31 cellular contexts compared by ENCODE assay signal in the genomic region with DNA sequence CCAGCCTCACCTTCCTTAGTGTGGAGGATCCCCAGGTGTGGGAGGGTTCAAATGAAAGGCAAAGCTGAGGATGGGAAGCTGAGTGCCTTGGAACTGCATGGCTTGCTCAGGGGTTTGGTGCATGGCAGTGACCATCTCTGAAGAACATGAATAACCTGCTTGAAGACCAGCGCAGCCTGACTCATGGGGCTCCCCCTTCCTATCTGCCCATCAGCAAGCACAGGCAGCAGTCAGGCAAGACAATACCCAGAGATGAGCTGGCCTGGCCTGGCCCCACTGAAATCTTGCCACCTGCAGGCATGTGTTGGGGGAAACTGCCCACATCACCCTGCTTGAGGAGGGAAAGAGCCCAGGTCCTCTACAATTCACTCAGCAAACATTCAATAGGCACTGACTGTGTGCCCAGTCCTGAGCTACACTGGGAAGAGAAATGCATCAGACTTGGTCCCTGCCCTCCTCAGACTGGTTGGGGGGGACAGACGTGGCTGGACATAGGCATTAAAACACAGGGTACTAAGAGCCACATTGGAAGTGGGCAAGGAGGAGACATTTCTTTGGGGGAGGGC.
DNase-seq lines count a peak whose midpoint lies in the region; ATAC-seq and TF ChIP-seq lines count a peak whose summit lies in the region.
"Had no signal": no experiment of that assay in that cellular context is flagged by ENCODE, and none has a peak within 500 bp of the region (broad histone marks: within the 10 kb centered on the region; RNA-seq: fewer than 3 reads in every experiment).

No MANE protein-coding gene starts in this region.

- no TSS peak for BruUV-seq in PC-9 (replicated peaks; lab: Mats Ljungman, UMichigan)

- H3K27me3 Mint-ChIP-seq in activated CD4-positive, alpha-beta T cell treated with anti-CD3 and anti-CD28 coated beads, Interleukin-2, amount 10 ng/mL, durations not matched to agents 24 days and 14 days = no peaks in the 10 kb centered on the region
- H3K27me3 Mint-ChIP-seq in activated CD8-positive, alpha-beta T cell treated with anti-CD3 and anti-CD28 coated beads, Interleukin-2, amount 10 ng/mL, durations not matched to agents 7 days and 5 days (ENCODE audit: low read depth) = peaks cover 5% of the 10 kb centered on the region
- H3K27me3 Mint-ChIP-seq: stimulated activated naive CD8-positive, alpha-beta T cell treated with anti-CD3 and anti-CD28 coated beads, Interleukin-15, Interleukin-2, amounts not matched to agents 100 ng/mL and 50 ng/mL, for 24 hours had no signal

- no peaks in the 10 kb centered on the region for H3K9me3 Mint-ChIP-seq in activated CD4-positive, alpha-beta T cell treated with anti-CD3 and anti-CD28 coated beads, Interleukin-2, amount 10 ng/mL, durations not matched to agents 24 days and 14 days
- H3K9me3 Mint-ChIP-seq in activated CD8-positive, alpha-beta T cell treated with anti-CD3 and anti-CD28 coated beads, Interleukin-2, amount 10 ng/mL, durations not matched to agents 7 days and 5 days (ENCODE audit: insufficient read depth) = no peaks in the 10 kb centered on the region
- H3K9me3 Mint-ChIP-seq: activated naive CD8-positive, alpha-beta T cell treated with anti-CD3 and anti-CD28 coated beads, Interleukin-2, amount 10 ng/mL, durations not matched to agents 7 days and 5 days; activated T-cell treated with anti-CD3 and anti-CD28 coated beads, Interleukin-2, amount 50 U/mL, for 4 hours; IgD-negative memory B cell; stimulated activated naive CD8-positive, alpha-beta T cell treated with anti-CD3 and anti-CD28 coated beads, Interleukin-15, Interleukin-2, amounts not matched to agents 100 ng/mL and 50 ng/mL, for 24 hours had no signal

- no peak overlapping the region for H3K4me2 ChIP-seq in PC-9
- H3K4me2 ChIP-seq: smooth muscle cell had no signal

- no peaks in the 10 kb centered on the region for H3K36me3 ChIP-seq in PC-9 (ENCODE audit: low read depth)
- H3K36me3 ChIP-seq: left ventricle myocardium inferior, thoracic aorta had no signal

- peaks cover 5% of the 10 kb centered on the region; the same call in 1 of the 2 replicates for H3K4me1 ChIP-seq in PC-9 (replicated peaks; ENCODE audit: insufficient read depth)
- H3K4me1 ChIP-seq: left ventricle myocardium inferior had no signal

- peak; percentile 6 for DNase-seq in activated CD4-positive, alpha-beta T cell treated with anti-CD3 and anti-CD28 coated beads for 48 hours
- no peak for DNase-seq in activated CD4-positive, alpha-beta T cell treated with anti-CD3 and anti-CD28 coated beads, Interleukin-2, amount 10 ng/mL, durations not matched to agents 24 days and 14 days
- DNase-seq in PC-9 (peak; percentile 28 to 63), epithelial cell of prostate (ENCODE audit: low read depth, low spot score) (peak; percentile 24), renal cortical epithelial cell (ENCODE audit: low read depth) (peak; percentile 17), NCI-H526 (lab: John Stamatoyannopoulos, UW) (no peak), NCI-H345 (lab: John Stamatoyannopoulos, UW) (no peak)
- no peak for DNase-seq in activated CD8-positive, alpha-beta T cell treated with anti-CD3 and anti-CD28 coated beads, Interleukin-2, amount 10 ng/mL, durations not matched to agents 7 days and 5 days
- DNase-seq: 8988T; activated CD4-positive, alpha-beta T cell treated with anti-CD3 and anti-CD28 coated beads for 36 hours; activated gamma-delta T cell treated with Interleukin-2 at 50 U/mL for 16 hours; activated naive CD8-positive, alpha-beta T cell treated with anti-CD3 and anti-CD28 coated beads, Interleukin-2, amount 10 ng/mL, durations not matched to agents 7 days and 5 days; activated T-cell treated with anti-CD3 and anti-CD28 coated beads, Interleukin-2, amount 50 U/mL, for 4 hours; aorta; effector CD4-positive, alpha-beta T cell; glutamatergic neuron; GM23248; left ventricle myocardium inferior; NCI-H1092; NCI-H1694 treated with DMSO at 0.1 percent for 48 hours; NCI-H2171 treated with DMSO at 0.1 percent for 48 hours; NCI-H524; right cardiac atrium; Right ventricle myocardium superior; T-helper 9 cell had no signal

- no peaks in the 10 kb centered on the region for H3F3A ChIP-seq in PC-9 (ENCODE audit: insufficient read depth, low read depth)

- H2AFZ ChIP-seq in PC-9 = no peak overlapping the region
- H2AFZ ChIP-seq: GM23248 had no signal

- no peak for ATAC-seq in activated CD8-positive, alpha-beta T cell treated with anti-CD3 and anti-CD28 coated beads, Interleukin-2, amount 10 ng/mL, durations not matched to agents 7 days and 5 days
- ATAC-seq: activated CD4-positive, alpha-beta T cell treated with anti-CD3 and anti-CD28 coated beads for 36 hours; activated T-cell treated with anti-CD3 and anti-CD28 coated beads, Interleukin-2, amount 50 U/mL, for 4 hours; right cardiac atrium had no signal

- H3K27ac ChIP-seq in PC-9 = no peak overlapping the region
- no peak overlapping the region for H3K27ac ChIP-seq in epithelial cell of prostate
- H3K27ac ChIP-seq: C4-2B, GM23248, left ventricle myocardium inferior, thoracic aorta, VCaP had no signal

- intact Hi-C loops in activated CD4-positive, alpha-beta T cell treated with anti-CD3 and anti-CD28 coated beads, Interleukin-2, amount 10 ng/mL, durations not matched to agents 24 days and 14 days (cut with micrococcal nuclease) = no loop called here
- intact Hi-C loops in PC-9 (cut with micrococcal nuclease; ENCODE audit: unreplicated experiment) = no loop called here

- no peaks in the 10 kb centered on the region for H3K9me2 ChIP-seq in PC-9 (ENCODE audit: insufficient read depth)

- POLR2A ChIA-PET in PC-9 (lab: Charles Lee; ENCODE audit: unreplicated experiment) = no interaction called here
- POLR2A ChIA-PET in activated CD8-positive, alpha-beta T cell treated with anti-CD3 and anti-CD28 coated beads, Interleukin-2, amount 10 ng/mL, durations not matched to agents 7 days and 5 days (lab: Charles Lee) = no interaction called here

- no peak overlapping the region for H3K4me3 ChIP-seq in PC-9
- H3K4me3 ChIP-seq: GM23248, left ventricle myocardium inferior, smooth muscle cell, thoracic aorta had no signal

- no peaks in the 10 kb centered on the region for H3K79me2 ChIP-seq in PC-9 (ENCODE audit: low read depth)

- no peak overlapping the region for H3K4me3 Mint-ChIP-seq in activated CD4-positive, alpha-beta T cell treated with anti-CD3 and anti-CD28 coated beads, Interleukin-2, amount 10 ng/mL, durations not matched to agents 24 days and 14 days
- no peak overlapping the region for H3K4me3 Mint-ChIP-seq in activated CD8-positive, alpha-beta T cell treated with anti-CD3 and anti-CD28 coated beads, Interleukin-2, amount 10 ng/mL, durations not matched to agents 7 days and 5 days
- H3K4me3 Mint-ChIP-seq: activated CD4-positive, alpha-beta T cell treated with anti-CD3 and anti-CD28 coated beads for 36 hours; activated naive CD8-positive, alpha-beta T cell treated with anti-CD3 and anti-CD28 coated beads, Interleukin-2, amount 10 ng/mL, durations not matched to agents 7 days and 5 days; activated T-cell treated with anti-CD3 and anti-CD28 coated beads, Interleukin-2, amount 50 U/mL, for 4 hours; IgD-negative memory B cell; stimulated activated naive CD8-positive, alpha-beta T cell treated with anti-CD3 and anti-CD28 coated beads, Interleukin-15, Interleukin-2, amounts not matched to agents 100 ng/mL and 50 ng/mL, for 24 hours had no signal

- no peaks in the 10 kb centered on the region for H3K36me3 Mint-ChIP-seq in activated CD4-positive, alpha-beta T cell treated with anti-CD3 and anti-CD28 coated beads, Interleukin-2, amount 10 ng/mL, durations not matched to agents 24 days and 14 days (ENCODE audit: low read depth)
- no peaks in the 10 kb centered on the region for H3K36me3 Mint-ChIP-seq in activated CD8-positive, alpha-beta T cell treated with anti-CD3 and anti-CD28 coated beads, Interleukin-2, amount 10 ng/mL, durations not matched to agents 7 days and 5 days (ENCODE audit: low read depth)
- H3K36me3 Mint-ChIP-seq: activated naive CD8-positive, alpha-beta T cell treated with anti-CD3 and anti-CD28 coated beads, Interleukin-2, amount 10 ng/mL, durations not matched to agents 7 days and 5 days had no signal

- no peak for TF ChIP-seq CTCF in PC-9 (conservative IDR thresholded peaks at IDR 0.05)

- no peaks in the 10 kb centered on the region for H3K4me1 Mint-ChIP-seq in activated CD4-positive, alpha-beta T cell treated with anti-CD3 and anti-CD28 coated beads, Interleukin-2, amount 10 ng/mL, durations not matched to agents 24 days and 14 days
- no peaks in the 10 kb centered on the region for H3K4me1 Mint-ChIP-seq in activated CD8-positive, alpha-beta T cell treated with anti-CD3 and anti-CD28 coated beads, Interleukin-2, amount 10 ng/mL, durations not matched to agents 7 days and 5 days (ENCODE audit: low read depth)
- H3K4me1 Mint-ChIP-seq: activated CD4-positive, alpha-beta T cell treated with anti-CD3 and anti-CD28 coated beads for 36 hours; activated naive CD8-positive, alpha-beta T cell treated with anti-CD3 and anti-CD28 coated beads, Interleukin-2, amount 10 ng/mL, durations not matched to agents 7 days and 5 days; IgD-negative memory B cell had no signal

- H4K20me1 ChIP-seq in PC-9 (ENCODE audit: insufficient read depth) = no peaks in the 10 kb centered on the region

- no peak overlapping the region for H3K27ac Mint-ChIP-seq in activated CD4-positive, alpha-beta T cell treated with anti-CD3 and anti-CD28 coated beads, Interleukin-2, amount 10 ng/mL, durations not matched to agents 24 days and 14 days
- no peak overlapping the region for H3K27ac Mint-ChIP-seq in activated CD8-positive, alpha-beta T cell treated with anti-CD3 and anti-CD28 coated beads, Interleukin-2, amount 10 ng/mL, durations not matched to agents 7 days and 5 days
- H3K27ac Mint-ChIP-seq: activated CD4-positive, alpha-beta T cell treated with anti-CD3 and anti-CD28 coated beads for 36 hours; activated naive CD8-positive, alpha-beta T cell treated with anti-CD3 and anti-CD28 coated beads, Interleukin-2, amount 10 ng/mL, durations not matched to agents 7 days and 5 days; IgD-negative memory B cell; stimulated activated naive CD8-positive, alpha-beta T cell treated with anti-CD3 and anti-CD28 coated beads, Interleukin-15, Interleukin-2, amounts not matched to agents 100 ng/mL and 50 ng/mL, for 24 hours had no signal

- H3K27me3 ChIP-seq in PC-9 (ENCODE audit: insufficient read depth, low read depth) = no peaks in the 10 kb centered on the region

- H3K9me3 ChIP-seq in PC-9 (ENCODE audit: insufficient read depth, low read depth) = no peaks in the 10 kb centered on the region
- H3K9me3 ChIP-seq: left ventricle myocardium inferior, thoracic aorta had no signal

- CTCF ChIA-PET in PC-9 (lab: Charles Lee) = no interaction called here
- CTCF ChIA-PET in activated CD8-positive, alpha-beta T cell treated with anti-CD3 and anti-CD28 coated beads, Interleukin-2, amount 10 ng/mL, durations not matched to agents 7 days and 5 days (lab: Charles Lee) = no interaction called here

Comparison
In these comparisons a context has a peak if more than half of its experiments do, and no peak if none do; other contexts are left out.
1. DNase-seq: peak in activated CD4-positive, alpha-beta T cell treated with anti-CD3 and anti-CD28 coated beads for 48 hours (single experiment), PC-9 (2 of 2), epithelial cell of prostate (single experiment) and renal cortical epithelial cell (single experiment); none in activated CD4-positive, alpha-beta T cell treated with anti-CD3 and anti-CD28 coated beads, Interleukin-2, amount 10 ng/mL, durations not matched to agents 24 days and 14 days (single experiment), NCI-H526 (0 of 2), NCI-H345 (single experiment) and activated CD8-positive, alpha-beta T cell treated with anti-CD3 and anti-CD28 coated beads, Interleukin-2, amount 10 ng/mL, durations not matched to agents 7 days and 5 days (single experiment).